ENCODE assay signal across 19 cellular contexts in the genomic region with DNA sequence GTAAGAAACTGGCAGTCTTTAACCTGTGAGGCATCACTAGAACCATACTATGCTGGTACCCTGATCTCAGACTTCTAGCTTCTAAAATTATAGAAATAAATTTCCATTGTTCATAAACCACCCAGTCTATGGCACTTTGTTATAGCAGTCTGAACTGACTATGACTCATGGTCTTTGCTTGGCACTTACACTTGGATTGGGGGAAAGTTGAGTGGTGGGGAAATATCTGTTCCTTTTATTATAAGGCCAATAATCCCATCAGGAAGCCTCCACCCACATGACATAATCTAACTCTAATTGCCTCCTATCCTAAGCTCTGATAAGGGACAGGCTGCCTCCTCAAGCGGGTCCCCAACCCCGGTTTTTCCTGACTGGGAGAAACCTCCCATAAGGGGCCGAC.
DNase-seq lines count a peak whose midpoint lies in the region; ATAC-seq, FAIRE-seq and TF ChIP-seq lines count a peak whose summit lies in the region.
"Had no signal": no experiment of that assay in that cellular context is flagged by ENCODE, and none has a peak within 500 bp of the region (broad histone marks: within the 10 kb centered on the region; RNA-seq: fewer than 3 reads in every experiment).

No MANE protein-coding gene starts in this region.

- TF ChIP-seq CTCF in right lobe of liver (IDR thresholded peaks at IDR 0.05): no peak
- TF ChIP-seq CTCF in HepG2 (CRISPR knock-in tag; IDR thresholded peaks at IDR 0.05): no peak
- no peak for TF ChIP-seq CTCF in VCaP (conservative IDR thresholded peaks at IDR 0.05)

- H4K20me1 ChIP-seq in HepG2 (ENCODE audit: insufficient read depth, low read length): no peaks in the 10 kb centered on the region

- POLR2A ChIA-PET in HepG2 (lab: Yijun Ruan, JAX): no interaction called here

- TF ChIP-seq EP300 in HepG2 (IDR thresholded peaks at IDR 0.05; ENCODE audit: low read depth in 2 of 2, low read length in 2 of 2) (no peak), HepG2 (CRISPR knock-in tag; IDR thresholded peaks at IDR 0.05; ENCODE audit: borderline replicate concordance) (no peak)

- no peaks in the 10 kb centered on the region for H3K79me2 ChIP-seq in HepG2 (ENCODE audit: insufficient read depth, low read length)

- H3K27ac ChIP-seq in right lobe of liver (no peak overlapping the region), HepG2 (ENCODE audit: extremely low read length, insufficient read depth, low read length) (no peak overlapping the region), VCaP (peak overlapping the region; percentile 87), substantia nigra (ENCODE audit: low read depth, low read length, poor library complexity, severe bottlenecking) (no peak overlapping the region)

- in situ Hi-C loops in HepG2 (cut with HindIII; ENCODE audit: extremely low pct_ligation_motif_present, low pct_unique_long_range_greater_than_20kb): no loop called here

- H3K4me1 ChIP-seq in right lobe of liver (peaks cover 0 to 10% (median 3%) of the 10 kb centered on the region in 4 donors), HepG2 (ENCODE audit: insufficient read depth, low read length) (no peaks in the 10 kb centered on the region)

- BruUV-seq in HepG2 (replicated peaks; lab: Mats Ljungman, UMichigan): no TSS peak

- H3K4me3 ChIP-seq in right lobe of liver (no peak overlapping the region), HepG2 (replicated peaks in 1 of 3; ENCODE audit: insufficient read depth in 1 of 3, low read depth in 2 of 3, low read length in 3 of 3) (no peak overlapping the region)

- CTCF ChIA-PET in HepG2 (lab: Yijun Ruan, JAX; ENCODE audit: low intra/inter-chr PET ratio, low total read pairs): no interaction called here

- no peak overlapping the region for H3K9ac ChIP-seq in HepG2 (ENCODE audit: insufficient read depth, low read depth, low read length)

- no peak overlapping the region for H2AFZ ChIP-seq in HepG2 (ENCODE audit: low read length)

- TF ChIP-seq POLR2A in right lobe of liver (IDR thresholded peaks at IDR 0.05) (no peak), HepG2 (IDR thresholded peaks at IDR 0.05; ENCODE audit: insufficient read depth in 1 of 2, low read depth in 2 of 2, low read length in 2 of 2) (no peak)

- H3K27me3 ChIP-seq in right lobe of liver (no peaks in the 10 kb centered on the region), HepG2 (ENCODE audit: control insufficient read depth in 1 of 2, insufficient read depth in 2 of 2, low read length in 2 of 2) (peaks cover 1 to 2% of the 10 kb centered on the region in 2 experiments; a peak in 1 of 5 replicates)

- 74% methylated on average over 3 of the region's 3 CpGs for WGBS in right lobe of liver (ENCODE audit: insufficient coverage, low coverage, low lambda C conversion rate, missing lambda C conversion rate)
- 6% methylated on average over 3 of the region's 3 CpGs for WGBS in HepG2 (ENCODE audit: low lambda C conversion rate)

- no peaks in the 10 kb centered on the region for H3K36me3 ChIP-seq in right lobe of liver
- no peaks in the 10 kb centered on the region for H3K36me3 ChIP-seq in HepG2 (replicated peaks in 1 of 2; ENCODE audit: control insufficient read depth in 1 of 2, insufficient read depth in 2 of 2, low read length in 2 of 2)

- no peak for TF ChIP-seq RAD21 in HepG2 (CRISPR knock-in tag; IDR thresholded peaks at IDR 0.05)

- intact Hi-C loops in right lobe of liver (cut with DNase I) (no loop called here), HepG2 (cut with micrococcal nuclease; ENCODE audit: unreplicated experiment) (no loop called here)

- ATAC-seq in right lobe of liver (peak in 3 of 4 donors; percentile 16 to 58 (median 16)), HepG2 (no peak), HG02759 (IDR thresholded peaks at IDR 0.05; ENCODE audit: unreplicated experiment) (no peak), GM18873 (IDR thresholded peaks at IDR 0.05; ENCODE audit: low FRiP score, unreplicated experiment) (no peak)
- ATAC-seq: SK-N-SH treated with all-trans-retinoic acid at 6 μM for 48 hours, T-cell had no signal

- no peak for FAIRE-seq in HepG2 (lab: Jason Lieb, UNC)
- FAIRE-seq: H54 had no signal

- H3K4me2 ChIP-seq in HepG2 (ENCODE audit: low read depth, low read length): no peak overlapping the region

- no peaks in the 10 kb centered on the region for H3K9me3 ChIP-seq in right lobe of liver
- no peaks in the 10 kb centered on the region for H3K9me3 ChIP-seq in HepG2 (ENCODE audit: low read length)

- peak; percentile 18 for DNase-seq in DMS53 (lab: John Stamatoyannopoulos, UW)
- no peak for DNase-seq in DMS53 treated with DMSO at 0.1 percent for 48 hours (lab: John Stamatoyannopoulos, UW; ENCODE audit: unreplicated experiment)
- DNase-seq in right lobe of liver: no peak
- DNase-seq in HepG2 (ENCODE audit: low spot score): no peak
- no peak for DNase-seq in substantia nigra (lab: John Stamatoyannopoulos, UW)
- DNase-seq: 8988T; Calu3; CD4-positive, CD25-positive, alpha-beta regulatory T cell; HFFc6; KBM-7; NCI-H524; OCI-M1; SIG-M5; T-cell had no signal

TF ChIP-seq in HepG2, 621 proteins besides CTCF, POLR2A, EP300 and RAD21:
- no peak for TF ChIP-seq PAF1 (CRISPR knock-in tag; IDR thresholded peaks at IDR 0.05)
- TF ChIP-seq, protein P1, sequence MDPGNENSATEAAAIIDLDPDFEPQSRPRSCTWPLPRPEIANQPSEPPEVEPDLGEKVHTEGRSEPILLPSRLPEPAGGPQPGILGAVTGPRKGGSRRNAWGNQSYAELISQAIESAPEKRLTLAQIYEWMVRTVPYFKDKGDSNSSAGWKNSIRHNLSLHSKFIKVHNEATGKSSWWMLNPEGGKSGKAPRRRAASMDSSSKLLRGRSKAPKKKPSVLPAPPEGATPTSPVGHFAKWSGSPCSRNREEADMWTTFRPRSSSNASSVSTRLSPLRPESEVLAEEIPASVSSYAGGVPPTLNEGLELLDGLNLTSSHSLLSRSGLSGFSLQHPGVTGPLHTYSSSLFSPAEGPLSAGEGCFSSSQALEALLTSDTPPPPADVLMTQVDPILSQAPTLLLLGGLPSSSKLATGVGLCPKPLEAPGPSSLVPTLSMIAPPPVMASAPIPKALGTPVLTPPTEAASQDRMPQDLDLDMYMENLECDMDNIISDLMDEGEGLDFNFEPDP (CRISPR knock-in tag; conservative IDR thresholded peaks at IDR 0.05): no peak
- no peak for TF ChIP-seq ZNF772 (CRISPR knock-in tag; IDR thresholded peaks at IDR 0.05)
- TF ChIP-seq HDAC1 (CRISPR knock-in tag; IDR thresholded peaks at IDR 0.05): no peak
- TF ChIP-seq NR1H2 (CRISPR knock-in tag; IDR thresholded peaks at IDR 0.05; ENCODE audit: borderline replicate concordance, low read depth): no peak
- no peak for TF ChIP-seq ZNF766 (CRISPR knock-in tag; IDR thresholded peaks at IDR 0.05; ENCODE audit: borderline replicate concordance)
- TF ChIP-seq ZSCAN21 (CRISPR knock-in tag; IDR thresholded peaks at IDR 0.05; ENCODE audit: borderline replicate concordance): no peak
TF ChIP-seq in HepG2: peak in this region for 0.

Comparison
In these comparisons a context has a peak if more than half of its experiments do, and no peak if none do; other contexts are left out.
1. ATAC-seq: peak in right lobe of liver (3 of 4); none in HepG2 (single experiment), HG02759 (single experiment) and GM18873 (single experiment).